In the genomic region with DNA sequence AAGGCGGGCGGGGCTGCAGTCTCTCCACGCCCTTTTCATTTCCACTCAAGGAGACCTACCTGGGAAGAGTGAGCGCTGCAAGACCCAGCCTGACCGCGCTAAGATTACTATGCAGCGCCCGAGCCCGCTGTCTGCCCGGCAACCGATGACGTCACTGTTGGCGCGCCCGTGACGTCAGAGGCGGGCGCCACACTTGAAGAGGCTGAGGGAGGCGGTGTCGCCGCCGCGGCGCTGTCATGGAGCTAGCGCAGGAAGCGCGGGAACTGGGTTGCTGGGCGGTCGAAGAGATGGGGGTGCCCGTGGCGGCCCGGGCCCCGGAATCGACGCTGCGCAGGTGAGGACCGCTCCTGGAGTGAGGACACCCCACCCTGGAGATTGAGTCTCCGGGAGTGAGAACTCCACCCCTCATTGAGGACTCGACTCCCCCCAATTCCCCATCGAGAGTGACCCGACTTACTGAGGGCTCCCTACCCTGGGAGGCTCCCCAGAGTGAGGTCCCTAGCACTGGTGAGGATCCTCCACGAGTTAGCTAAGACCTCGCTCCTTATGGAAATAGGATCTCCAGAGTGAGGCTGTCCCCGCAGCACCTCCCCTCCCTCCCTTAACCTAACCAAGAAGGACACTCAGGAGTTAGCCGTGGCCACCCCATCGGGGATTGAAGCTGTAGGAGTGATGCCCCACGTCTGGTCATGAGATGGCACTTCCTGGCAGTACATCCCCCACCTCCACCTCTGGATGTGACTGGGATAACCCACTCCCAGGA, we compare ENCODE assay signal across 1 cellular context.
TF ChIP-seq lines count a peak whose summit lies in the region.

A gene with protein sequence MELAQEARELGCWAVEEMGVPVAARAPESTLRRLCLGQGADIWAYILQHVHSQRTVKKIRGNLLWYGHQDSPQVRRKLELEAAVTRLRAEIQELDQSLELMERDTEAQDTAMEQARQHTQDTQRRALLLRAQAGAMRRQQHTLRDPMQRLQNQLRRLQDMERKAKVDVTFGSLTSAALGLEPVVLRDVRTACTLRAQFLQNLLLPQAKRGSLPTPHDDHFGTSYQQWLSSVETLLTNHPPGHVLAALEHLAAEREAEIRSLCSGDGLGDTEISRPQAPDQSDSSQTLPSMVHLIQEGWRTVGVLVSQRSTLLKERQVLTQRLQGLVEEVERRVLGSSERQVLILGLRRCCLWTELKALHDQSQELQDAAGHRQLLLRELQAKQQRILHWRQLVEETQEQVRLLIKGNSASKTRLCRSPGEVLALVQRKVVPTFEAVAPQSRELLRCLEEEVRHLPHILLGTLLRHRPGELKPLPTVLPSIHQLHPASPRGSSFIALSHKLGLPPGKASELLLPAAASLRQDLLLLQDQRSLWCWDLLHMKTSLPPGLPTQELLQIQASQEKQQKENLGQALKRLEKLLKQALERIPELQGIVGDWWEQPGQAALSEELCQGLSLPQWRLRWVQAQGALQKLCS (plus strand): TSS at position 177 of the 763 bp plus-strand sequence. CDS start 60 bp downstream, at position 237.

TF ChIP-seq in HEK293, 187 proteins besides CTCF, POLR2A, EP300 and RAD21 (continued from another document and continues in another):
- TF ChIP-seq, protein P1, sequence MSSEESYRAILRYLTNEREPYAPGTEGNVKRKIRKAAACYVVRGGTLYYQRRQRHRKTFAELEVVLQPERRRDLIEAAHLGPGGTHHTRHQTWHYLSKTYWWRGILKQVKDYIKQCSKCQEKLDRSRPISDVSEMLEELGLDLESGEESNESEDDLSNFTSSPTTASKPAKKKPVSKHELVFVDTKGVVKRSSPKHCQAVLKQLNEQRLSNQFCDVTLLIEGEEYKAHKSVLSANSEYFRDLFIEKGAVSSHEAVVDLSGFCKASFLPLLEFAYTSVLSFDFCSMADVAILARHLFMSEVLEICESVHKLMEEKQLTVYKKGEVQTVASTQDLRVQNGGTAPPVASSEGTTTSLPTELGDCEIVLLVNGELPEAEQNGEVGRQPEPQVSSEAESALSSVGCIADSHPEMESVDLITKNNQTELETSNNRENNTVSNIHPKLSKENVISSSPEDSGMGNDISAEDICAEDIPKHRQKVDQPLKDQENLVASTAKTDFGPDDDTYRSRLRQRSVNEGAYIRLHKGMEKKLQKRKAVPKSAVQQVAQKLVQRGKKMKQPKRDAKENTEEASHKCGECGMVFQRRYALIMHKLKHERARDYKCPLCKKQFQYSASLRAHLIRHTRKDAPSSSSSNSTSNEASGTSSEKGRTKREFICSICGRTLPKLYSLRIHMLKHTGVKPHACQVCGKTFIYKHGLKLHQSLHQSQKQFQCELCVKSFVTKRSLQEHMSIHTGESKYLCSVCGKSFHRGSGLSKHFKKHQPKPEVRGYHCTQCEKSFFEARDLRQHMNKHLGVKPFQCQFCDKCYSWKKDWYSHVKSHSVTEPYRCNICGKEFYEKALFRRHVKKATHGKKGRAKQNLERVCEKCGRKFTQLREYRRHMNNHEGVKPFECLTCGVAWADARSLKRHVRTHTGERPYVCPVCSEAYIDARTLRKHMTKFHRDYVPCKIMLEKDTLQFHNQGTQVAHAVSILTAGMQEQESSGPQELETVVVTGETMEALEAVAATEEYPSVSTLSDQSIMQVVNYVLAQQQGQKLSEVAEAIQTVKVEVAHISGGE (tag by site-specific recombination; conservative IDR thresholded peaks at IDR 0.05; ENCODE audit: low read depth): peak; percentile 54
- TF ChIP-seq ZNF658 (tag by site-specific recombination; IDR thresholded peaks at IDR 0.05): no peak
- 0 out of 2 replicates have a peak, but pooled peaks have one; percentile 29 for TF ChIP-seq ZNF677 (tag by site-specific recombination; IDR thresholded peaks at IDR 0.05)
- TF ChIP-seq, protein P2, sequence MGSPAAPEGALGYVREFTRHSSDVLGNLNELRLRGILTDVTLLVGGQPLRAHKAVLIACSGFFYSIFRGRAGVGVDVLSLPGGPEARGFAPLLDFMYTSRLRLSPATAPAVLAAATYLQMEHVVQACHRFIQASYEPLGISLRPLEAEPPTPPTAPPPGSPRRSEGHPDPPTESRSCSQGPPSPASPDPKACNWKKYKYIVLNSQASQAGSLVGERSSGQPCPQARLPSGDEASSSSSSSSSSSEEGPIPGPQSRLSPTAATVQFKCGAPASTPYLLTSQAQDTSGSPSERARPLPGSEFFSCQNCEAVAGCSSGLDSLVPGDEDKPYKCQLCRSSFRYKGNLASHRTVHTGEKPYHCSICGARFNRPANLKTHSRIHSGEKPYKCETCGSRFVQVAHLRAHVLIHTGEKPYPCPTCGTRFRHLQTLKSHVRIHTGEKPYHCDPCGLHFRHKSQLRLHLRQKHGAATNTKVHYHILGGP (tag by site-specific recombination; IDR thresholded peaks at IDR 0.05): no peak
- TF ChIP-seq, protein P3, sequence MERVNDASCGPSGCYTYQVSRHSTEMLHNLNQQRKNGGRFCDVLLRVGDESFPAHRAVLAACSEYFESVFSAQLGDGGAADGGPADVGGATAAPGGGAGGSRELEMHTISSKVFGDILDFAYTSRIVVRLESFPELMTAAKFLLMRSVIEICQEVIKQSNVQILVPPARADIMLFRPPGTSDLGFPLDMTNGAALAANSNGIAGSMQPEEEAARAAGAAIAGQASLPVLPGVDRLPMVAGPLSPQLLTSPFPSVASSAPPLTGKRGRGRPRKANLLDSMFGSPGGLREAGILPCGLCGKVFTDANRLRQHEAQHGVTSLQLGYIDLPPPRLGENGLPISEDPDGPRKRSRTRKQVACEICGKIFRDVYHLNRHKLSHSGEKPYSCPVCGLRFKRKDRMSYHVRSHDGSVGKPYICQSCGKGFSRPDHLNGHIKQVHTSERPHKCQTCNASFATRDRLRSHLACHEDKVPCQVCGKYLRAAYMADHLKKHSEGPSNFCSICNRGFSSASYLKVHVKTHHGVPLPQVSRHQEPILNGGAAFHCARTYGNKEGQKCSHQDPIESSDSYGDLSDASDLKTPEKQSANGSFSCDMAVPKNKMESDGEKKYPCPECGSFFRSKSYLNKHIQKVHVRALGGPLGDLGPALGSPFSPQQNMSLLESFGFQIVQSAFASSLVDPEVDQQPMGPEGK (tag by site-specific recombination; IDR thresholded peaks at IDR 0.05): peak; percentile 88
- peak; percentile 31; the same call in 1 of the 2 replicates for TF ChIP-seq ZNF623 (tag by site-specific recombination; IDR thresholded peaks at IDR 0.05)
- peak; percentile 80 for TF ChIP-seq GLIS1 (tag by site-specific recombination; IDR thresholded peaks at IDR 0.05)
- TF ChIP-seq KLF1 (tag by site-specific recombination; IDR thresholded peaks at IDR 0.05): peak; percentile 80
- TF ChIP-seq PRDM1 (tag by site-specific recombination; IDR thresholded peaks at IDR 0.05): peak; percentile 75
- TF ChIP-seq, protein P4, sequence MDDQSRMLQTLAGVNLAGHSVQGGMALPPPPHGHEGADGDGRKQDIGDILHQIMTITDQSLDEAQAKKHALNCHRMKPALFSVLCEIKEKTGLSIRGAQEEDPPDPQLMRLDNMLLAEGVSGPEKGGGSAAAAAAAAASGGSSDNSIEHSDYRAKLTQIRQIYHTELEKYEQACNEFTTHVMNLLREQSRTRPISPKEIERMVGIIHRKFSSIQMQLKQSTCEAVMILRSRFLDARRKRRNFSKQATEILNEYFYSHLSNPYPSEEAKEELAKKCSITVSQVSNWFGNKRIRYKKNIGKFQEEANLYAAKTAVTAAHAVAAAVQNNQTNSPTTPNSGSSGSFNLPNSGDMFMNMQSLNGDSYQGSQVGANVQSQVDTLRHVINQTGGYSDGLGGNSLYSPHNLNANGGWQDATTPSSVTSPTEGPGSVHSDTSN (CRISPR knock-in tag; IDR thresholded peaks at IDR 0.05): peak; percentile 65; the same call in 1 of the 2 replicates
- TF ChIP-seq ZNF157 (tag by site-specific recombination; IDR thresholded peaks at IDR 0.05): no peak
- peak; percentile 88 for TF ChIP-seq ZNF76 (tag by site-specific recombination; IDR thresholded peaks at IDR 0.05; ENCODE audit: borderline replicate concordance, low read depth)
- peak; percentile 97 for TF ChIP-seq ZNF24 (tag by site-specific recombination; IDR thresholded peaks at IDR 0.05)
- TF ChIP-seq ZNF654 (tag by site-specific recombination; IDR thresholded peaks at IDR 0.05; ENCODE audit: low read depth): no peak
- peak; percentile 84 for TF ChIP-seq KLF9 (tag by site-specific recombination; IDR thresholded peaks at IDR 0.05; ENCODE audit: low read depth)
- peak; percentile 94 for TF ChIP-seq ZBTB6 (tag by site-specific recombination; IDR thresholded peaks at IDR 0.05)
- TF ChIP-seq, protein P5, sequence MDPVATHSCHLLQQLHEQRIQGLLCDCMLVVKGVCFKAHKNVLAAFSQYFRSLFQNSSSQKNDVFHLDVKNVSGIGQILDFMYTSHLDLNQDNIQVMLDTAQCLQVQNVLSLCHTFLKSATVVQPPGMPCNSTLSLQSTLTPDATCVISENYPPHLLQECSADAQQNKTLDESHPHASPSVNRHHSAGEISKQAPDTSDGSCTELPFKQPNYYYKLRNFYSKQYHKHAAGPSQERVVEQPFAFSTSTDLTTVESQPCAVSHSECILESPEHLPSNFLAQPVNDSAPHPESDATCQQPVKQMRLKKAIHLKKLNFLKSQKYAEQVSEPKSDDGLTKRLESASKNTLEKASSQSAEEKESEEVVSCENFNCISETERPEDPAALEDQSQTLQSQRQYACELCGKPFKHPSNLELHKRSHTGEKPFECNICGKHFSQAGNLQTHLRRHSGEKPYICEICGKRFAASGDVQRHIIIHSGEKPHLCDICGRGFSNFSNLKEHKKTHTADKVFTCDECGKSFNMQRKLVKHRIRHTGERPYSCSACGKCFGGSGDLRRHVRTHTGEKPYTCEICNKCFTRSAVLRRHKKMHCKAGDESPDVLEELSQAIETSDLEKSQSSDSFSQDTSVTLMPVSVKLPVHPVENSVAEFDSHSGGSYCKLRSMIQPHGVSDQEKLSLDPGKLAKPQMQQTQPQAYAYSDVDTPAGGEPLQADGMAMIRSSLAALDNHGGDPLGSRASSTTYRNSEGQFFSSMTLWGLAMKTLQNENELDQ (tag by site-specific recombination; IDR thresholded peaks at IDR 0.05; ENCODE audit: low read depth): no peak
- peak; percentile 91 for TF ChIP-seq KLF10 (tag by site-specific recombination; IDR thresholded peaks at IDR 0.05)
- TF ChIP-seq, protein P6, sequence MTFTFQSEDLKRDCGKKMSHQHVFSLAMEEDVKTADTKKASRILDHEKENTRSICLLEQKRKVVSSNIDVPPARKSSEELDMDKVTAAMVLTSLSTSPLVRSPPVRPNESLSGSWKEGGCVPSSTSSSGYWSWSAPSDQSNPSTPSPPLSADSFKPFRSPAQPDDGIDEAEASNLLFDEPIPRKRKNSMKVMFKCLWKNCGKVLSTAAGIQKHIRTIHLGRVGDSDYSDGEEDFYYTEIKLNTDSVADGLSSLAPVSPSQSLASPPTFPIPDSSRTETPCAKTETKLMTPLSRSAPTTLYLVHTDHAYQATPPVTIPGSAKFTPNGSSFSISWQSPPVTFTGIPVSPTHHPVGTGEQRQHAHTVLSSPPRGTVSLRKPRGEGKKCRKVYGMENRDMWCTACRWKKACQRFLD (tag by site-specific recombination; IDR thresholded peaks at IDR 0.05): no peak
- peak; percentile 85; the same call in 1 of the 2 replicates for TF ChIP-seq ZSCAN23 (tag by site-specific recombination; IDR thresholded peaks at IDR 0.05)
- peak; percentile 85; the same call in 1 of the 2 replicates for TF ChIP-seq TSHZ1 (tag by site-specific recombination; IDR thresholded peaks at IDR 0.05; ENCODE audit: borderline replicate concordance)
- TF ChIP-seq ZNF596 (tag by site-specific recombination; IDR thresholded peaks at IDR 0.05): no peak
- TF ChIP-seq ZNF473 (tag by site-specific recombination; IDR thresholded peaks at IDR 0.05): no peak
- TF ChIP-seq ZNF174 (tag by site-specific recombination; IDR thresholded peaks at IDR 0.05): no peak
- TF ChIP-seq MZF1 (tag by site-specific recombination; IDR thresholded peaks at IDR 0.05; ENCODE audit: borderline replicate concordance): peak; percentile 59; the same call in 1 of the 2 replicates
- no peak for TF ChIP-seq ZNF585B (tag by site-specific recombination; IDR thresholded peaks at IDR 0.05)
- TF ChIP-seq ZNF214 (tag by site-specific recombination; IDR thresholded peaks at IDR 0.05; ENCODE audit: borderline replicate concordance): no peak
- TF ChIP-seq, protein P7, sequence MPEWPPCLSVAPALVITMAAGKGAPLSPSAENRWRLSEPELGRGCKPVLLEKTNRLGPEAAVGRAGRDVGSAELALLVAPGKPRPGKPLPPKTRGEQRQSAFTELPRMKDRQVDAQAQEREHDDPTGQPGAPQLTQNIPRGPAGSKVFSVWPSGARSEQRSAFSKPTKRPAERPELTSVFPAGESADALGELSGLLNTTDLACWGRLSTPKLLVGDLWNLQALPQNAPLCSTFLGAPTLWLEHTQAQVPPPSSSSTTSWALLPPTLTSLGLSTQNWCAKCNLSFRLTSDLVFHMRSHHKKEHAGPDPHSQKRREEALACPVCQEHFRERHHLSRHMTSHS (tag by site-specific recombination; IDR thresholded peaks at IDR 0.05): no peak; the same call in 1 of the 2 replicates
- TF ChIP-seq ZNF48 (tag by site-specific recombination; IDR thresholded peaks at IDR 0.05): no peak
- TF ChIP-seq ZNF707 (tag by site-specific recombination; IDR thresholded peaks at IDR 0.05): no peak
- TF ChIP-seq WT1 (tag by site-specific recombination; IDR thresholded peaks at IDR 0.05): peak; percentile 62; the same call in 1 of the 2 replicates
- no peak for TF ChIP-seq SCRT1 (tag by site-specific recombination; IDR thresholded peaks at IDR 0.05; ENCODE audit: borderline replicate concordance)
- no peak for TF ChIP-seq TCF7L2 (IDR thresholded peaks at IDR 0.05; ENCODE audit: borderline replicate concordance, low read depth, low read length)
- TF ChIP-seq ZNF112 (tag by site-specific recombination; IDR thresholded peaks at IDR 0.05): no peak
